9 cellular contexts compared by ENCODE assay signal in genomic region chr10:79112898-79113431, GRCh38. TPM values are rescaled to one million over a fixed set of nuclear protein-coding genes. Genes with fewer than 3 reads are reported as not detected.
DNase-seq lines count a peak whose midpoint lies in the region; ATAC-seq and TF ChIP-seq lines count a peak whose summit lies in the region.
"Had no signal": no experiment of that assay in that cellular context is flagged by ENCODE, and none has a peak within 500 bp of the region (broad histone marks: within the 10 kb centered on the region; RNA-seq: fewer than 3 reads in every experiment).

No MANE protein-coding gene starts in this region.

- H3K9me2 ChIP-seq in GM23338 (ENCODE audit: insufficient read depth) (no peaks in the 10 kb centered on the region), hepatocyte (replicated peaks; ENCODE audit: insufficient read depth) (no peaks in the 10 kb centered on the region)

- H3K36me3 ChIP-seq in GM23338 (ENCODE audit: insufficient read depth) (no peaks in the 10 kb centered on the region), hepatocyte (replicated peaks; ENCODE audit: insufficient read depth, low read depth) (no peaks in the 10 kb centered on the region), skeletal muscle satellite cell (ENCODE audit: insufficient read depth, low read length) (peaks cover 27% of the 10 kb centered on the region)

- H3K4me2 ChIP-seq in GM23338: peak overlapping the region; percentile 66; the same call in 1 of the 2 replicates
- peak overlapping the region; percentile 64 for H3K4me2 ChIP-seq in hepatocyte
- H3K4me2 ChIP-seq in skeletal muscle satellite cell (ENCODE audit: low read length): peak overlapping the region; percentile 70

- H3K4me3 Mint-ChIP-seq in GM23338: no peak overlapping the region

- peaks cover 11% of the 10 kb centered on the region; the same call in 2 of the 3 replicates for H3K36me3 Mint-ChIP-seq in GM23338 (ENCODE audit: low read depth)
- H3K36me3 Mint-ChIP-seq: activated naive CD4-positive, alpha-beta T cell treated with anti-CD3 and anti-CD28 coated beads, Interleukin-2, amount 50 U/mL, for 72 hours had no signal

- H4K20me1 ChIP-seq in GM23338 (replicated peaks; ENCODE audit: insufficient read depth): peaks cover 11% of the 10 kb centered on the region; the same call in 1 of the 2 replicates
- H4K20me1 ChIP-seq in hepatocyte (ENCODE audit: insufficient read depth, poor library complexity, severe bottlenecking): peaks cover 99% of the 10 kb centered on the region

- TF ChIP-seq CTCF in GM23338 (conservative IDR thresholded peaks at IDR 0.05; ENCODE audit: low read depth in 2 of 2) (no peak), hepatocyte (IDR thresholded peaks at IDR 0.05; ENCODE audit: poor library complexity) (no peak)

- 69% methylated on average over 11 of the region's 11 CpGs for WGBS in hepatocyte (ENCODE audit: low lambda C conversion rate, missing lambda C conversion rate)

- H3K27me3 ChIP-seq in GM23338 (ENCODE audit: insufficient read depth): no peaks in the 10 kb centered on the region
- H3K27me3 ChIP-seq in hepatocyte: no peaks in the 10 kb centered on the region
- H3K27me3 ChIP-seq in skeletal muscle satellite cell (ENCODE audit: control insufficient read depth, insufficient read depth, low read length): no peaks in the 10 kb centered on the region

- no peaks in the 10 kb centered on the region for H3K9me3 Mint-ChIP-seq in GM23338
- H3K9me3 Mint-ChIP-seq: activated naive CD4-positive, alpha-beta T cell treated with anti-CD3 and anti-CD28 coated beads, Interleukin-2, amount 50 U/mL, for 72 hours had no signal

- H3K27me3 Mint-ChIP-seq in GM23338 (ENCODE audit: insufficient read depth, low read depth, poor library complexity): peaks cover 12% of the 10 kb centered on the region

- H3K4me3 ChIP-seq in GM23338 (no peak overlapping the region), hepatocyte (no peak overlapping the region), skeletal muscle satellite cell (ENCODE audit: low read length) (peak overlapping the region; percentile 4)

- peaks cover 74% of the 10 kb centered on the region for H3K4me1 Mint-ChIP-seq in GM23338

- ATAC-seq in GM23338: peak; percentile 16
- no peak for ATAC-seq in HG03196 (IDR thresholded peaks at IDR 0.05; ENCODE audit: unreplicated experiment)
- ATAC-seq in GM18520 (IDR thresholded peaks at IDR 0.05; ENCODE audit: unreplicated experiment): no peak
- ATAC-seq: activated naive CD4-positive, alpha-beta T cell treated with anti-CD3 and anti-CD28 coated beads, Interleukin-2, amount 50 U/mL, for 72 hours had no signal

- DNase-seq in GM23338 (ENCODE audit: low spot score): no peak
- DNase-seq in amniotic stem cell (lab: John Stamatoyannopoulos, UW): peak; percentile 70
- DNase-seq in hepatocyte (ENCODE audit: low spot score): peak; percentile 41
- no peak for DNase-seq in T-helper 2 cell
- no peak for DNase-seq in DMS53 (lab: John Stamatoyannopoulos, UW)

- H3K9me3 ChIP-seq in hepatocyte (ENCODE audit: low read depth) (no peaks in the 10 kb centered on the region), skeletal muscle satellite cell (replicated peaks; ENCODE audit: low read length) (no peaks in the 10 kb centered on the region)

- H3F3A ChIP-seq in GM23338 (replicated peaks; ENCODE audit: low read depth): no peaks in the 10 kb centered on the region

- peak overlapping the region; percentile 72; the same call in 1 of the 2 replicates for H3K27ac ChIP-seq in GM23338 (ENCODE audit: low read depth)
- peak overlapping the region; percentile 78 for H3K27ac ChIP-seq in hepatocyte

- peaks cover 91% of the 10 kb centered on the region for H3K79me2 ChIP-seq in GM23338 (replicated peaks; ENCODE audit: insufficient read depth)
- H3K79me2 ChIP-seq in hepatocyte: peaks cover 98% of the 10 kb centered on the region

- peak overlapping the region; percentile 81 for H3K27ac Mint-ChIP-seq in GM23338

- peaks cover 21% of the 10 kb centered on the region for H3K4me1 ChIP-seq in GM23338 (ENCODE audit: insufficient read depth)
- H3K4me1 ChIP-seq in hepatocyte (ENCODE audit: insufficient read depth): peaks cover 62% of the 10 kb centered on the region
- H3K4me1 ChIP-seq in skeletal muscle satellite cell (ENCODE audit: control insufficient read depth, insufficient read depth, low read length): peaks cover 64% of the 10 kb centered on the region

- no peak overlapping the region for H2AFZ ChIP-seq in GM23338
- no peak overlapping the region for H2AFZ ChIP-seq in hepatocyte

- H3K9ac ChIP-seq in skeletal muscle satellite cell (ENCODE audit: low read depth, low read length): peak overlapping the region; percentile 64

TF ChIP-seq in GM23338, 12 proteins besides CTCF, POLR2A, EP300 and RAD21 (continues in another document):
- TF ChIP-seq CREB1 (CRISPR knock-in tag; IDR thresholded peaks at IDR 0.05; ENCODE audit: low read depth) (no peak), STAT1 (IDR thresholded peaks at IDR 0.05; ENCODE audit: unreplicated experiment) (no peak), REST (IDR thresholded peaks at IDR 0.05; ENCODE audit: unreplicated experiment) (no peak), POLR2AphosphoS5 (IDR thresholded peaks at IDR 0.05; ENCODE audit: low read depth) (no peak), NANOG (IDR thresholded peaks at IDR 0.05; ENCODE audit: borderline replicate concordance) (no peak), ZNF114 (CRISPR knock-in tag; IDR thresholded peaks at IDR 0.05) (no peak), ETS1 (IDR thresholded peaks at IDR 0.05) (no peak), EZH2 (IDR thresholded peaks at IDR 0.05; ENCODE audit: low read depth, unreplicated experiment) (no peak), JUNB (IDR thresholded peaks at IDR 0.05; ENCODE audit: unreplicated experiment) (no peak)

RNA-seq across cellular contexts. Expression of gene ZMIZ1, which starts 44.2 kb away (rescaled TPM):
- 25.9 and 30.9 TPM in 2 replicates for total RNA-seq in GM23338 (2014; rRNA removed; shearing (Covaris generic))
- polyA plus RNA-seq in GM23338 (2016; fragmentation: Nextera tagmentation; extraction: Ambion mirVana) (9.2 and 9.4 TPM in 2 replicates), hepatocyte (32.4 and 34.4 TPM in 2 replicates)
- 16.5 and 30.9 TPM in 2 replicates for total RNA-seq in hepatocyte
- total RNA-seq in skeletal muscle satellite cell (2012; rRNA removed): 19.0 and 20.1 TPM in 2 replicates

Comparison
In these comparisons a context has a peak if more than half of its experiments do, and no peak if none do; other contexts are left out.
1. DNase-seq: peak in amniotic stem cell (single experiment) and hepatocyte (single experiment); none in GM23338 (single experiment), T-helper 2 cell (0 of 5) and DMS53 (single experiment).
2. Peak in every context shown above with its lines, with median percentiles within 50 percentile points of each other: H3K4me2 ChIP-seq.